Comparison of ENCODE assay signal across 18 cellular contexts in genomic region chr5:35058395-35058794, GRCh38. TPM values are rescaled to one million over a fixed set of nuclear protein-coding genes. Genes with fewer than 3 reads are reported as not detected.
DNase-seq lines count a peak whose midpoint lies in the region; ATAC-seq, FAIRE-seq and TF ChIP-seq lines count a peak whose summit lies in the region.
"Had no signal": no experiment of that assay in that cellular context is flagged by ENCODE, and none has a peak within 500 bp of the region (broad histone marks: within the 10 kb centered on the region; RNA-seq: fewer than 3 reads in every experiment).

No MANE protein-coding gene starts in this region.

- no peak overlapping the region for H3K4me2 ChIP-seq in HepG2 (ENCODE audit: low read depth, low read length)
- H3K4me2 ChIP-seq: BLaER1 treated with 17β-estradiol and CSF1 and Interleukin-3, amounts not matched to agents 10 nM and 100 nM had no signal

- no peak for TF ChIP-seq EP300 in HepG2 (IDR thresholded peaks at IDR 0.05; ENCODE audit: low read depth in 2 of 2, low read length in 2 of 2)
- TF ChIP-seq EP300 in HepG2 (CRISPR knock-in tag; IDR thresholded peaks at IDR 0.05; ENCODE audit: borderline replicate concordance): no peak

- no TSS peak for BruUV-seq in HepG2 (replicated peaks; lab: Mats Ljungman, UMichigan)

- H2AFZ ChIP-seq in HepG2 (ENCODE audit: low read length): no peak overlapping the region
- H2AFZ ChIP-seq: parathyroid adenoma had no signal

- H3K79me2 ChIP-seq in HepG2 (ENCODE audit: insufficient read depth, low read length): no peaks in the 10 kb centered on the region
- H3K79me2 ChIP-seq: parathyroid adenoma had no signal

- intact Hi-C loops in HepG2 (cut with micrococcal nuclease; ENCODE audit: unreplicated experiment): no loop called here
- intact Hi-C loops in colonic mucosa (cut with DNase I): no loop called here

- H3K27ac ChIP-seq in HepG2 (ENCODE audit: extremely low read length, insufficient read depth, low read length): no peak overlapping the region
- H3K27ac ChIP-seq in colonic mucosa: no peak overlapping the region
- H3K27ac ChIP-seq: BLaER1 treated with 17β-estradiol and CSF1 and Interleukin-3, amounts not matched to agents 10 nM and 100 nM; coronary artery; parathyroid adenoma; suprapubic skin had no signal

- no peak for FAIRE-seq in HepG2 (lab: Jason Lieb, UNC)

- POLR2A ChIA-PET in HepG2 (lab: Yijun Ruan, JAX): no interaction called here

- no peaks in the 10 kb centered on the region for H3K9me3 ChIP-seq in HepG2 (ENCODE audit: low read length)
- no peaks in the 10 kb centered on the region for H3K9me3 ChIP-seq in colonic mucosa
- H3K9me3 ChIP-seq: BLaER1 treated with 17β-estradiol and CSF1 and Interleukin-3, amounts not matched to agents 10 nM and 100 nM; suprapubic skin had no signal

- in situ Hi-C loops in HepG2 (cut with HindIII; ENCODE audit: extremely low pct_ligation_motif_present, low pct_unique_long_range_greater_than_20kb): no loop called here

- TF ChIP-seq POLR2A in HepG2 (IDR thresholded peaks at IDR 0.05; ENCODE audit: insufficient read depth in 1 of 2, low read depth in 2 of 2, low read length in 2 of 2): no peak

- H3K9ac ChIP-seq in HepG2 (ENCODE audit: insufficient read depth, low read depth, low read length): no peak overlapping the region
- no peak overlapping the region for H3K9ac ChIP-seq in colonic mucosa (ENCODE audit: low read depth in 2 of 2, low read length in 2 of 2)
- H3K9ac ChIP-seq: BLaER1 treated with 17β-estradiol and CSF1 and Interleukin-3, amounts not matched to agents 10 nM and 100 nM; parathyroid adenoma had no signal

- H3K4me1 ChIP-seq in HepG2 (ENCODE audit: insufficient read depth, low read length) (no peaks in the 10 kb centered on the region), colonic mucosa (no peaks in the 10 kb centered on the region)
- H3K4me1 ChIP-seq: BLaER1 treated with 17β-estradiol and CSF1 and Interleukin-3, amounts not matched to agents 10 nM and 100 nM; parathyroid adenoma had no signal

- no peaks in the 10 kb centered on the region for H3K36me3 ChIP-seq in HepG2 (replicated peaks in 1 of 2; ENCODE audit: control insufficient read depth in 1 of 2, insufficient read depth in 2 of 2, low read length in 2 of 2)
- no peaks in the 10 kb centered on the region for H3K36me3 ChIP-seq in colonic mucosa
- H3K36me3 ChIP-seq: BLaER1 treated with 17β-estradiol and CSF1 and Interleukin-3, amounts not matched to agents 10 nM and 100 nM; suprapubic skin had no signal

- ATAC-seq in GM18502 (IDR thresholded peaks at IDR 0.05; ENCODE audit: poor library complexity, unreplicated experiment) (peak; percentile 74), GM19372 (IDR thresholded peaks at IDR 0.05; ENCODE audit: low read depth, unreplicated experiment) (peak; percentile 83), HG02763 (IDR thresholded peaks at IDR 0.05; ENCODE audit: unreplicated experiment) (peak; percentile 71), HG03460 (IDR thresholded peaks at IDR 0.05; ENCODE audit: unreplicated experiment) (peak; percentile 89), HepG2 (no peak)

- H3K4me3 ChIP-seq in HepG2 (replicated peaks in 1 of 3; ENCODE audit: insufficient read depth in 1 of 3, low read depth in 2 of 3, low read length in 3 of 3) (no peak overlapping the region), colonic mucosa (no peak overlapping the region)
- H3K4me3 ChIP-seq: BLaER1 treated with 17β-estradiol and CSF1 and Interleukin-3, amounts not matched to agents 10 nM and 100 nM; coronary artery; suprapubic skin had no signal

- no peaks in the 10 kb centered on the region for H4K20me1 ChIP-seq in HepG2 (ENCODE audit: insufficient read depth, low read length)
- H4K20me1 ChIP-seq: BLaER1 treated with 17β-estradiol and CSF1 and Interleukin-3, amounts not matched to agents 10 nM and 100 nM had no signal

- 97% methylated on average over 2 of the region's 2 CpGs for WGBS in HepG2 (ENCODE audit: low lambda C conversion rate)

- DNase-seq in HepG2 (ENCODE audit: low spot score): no peak
- DNase-seq in colonic mucosa: no peak
- no peak for DNase-seq in AG08395 (ENCODE audit: low spot score)
- no peak for DNase-seq in hippocampal formation (lab: John Stamatoyannopoulos, UW)
- DNase-seq: activated effector memory CD4-positive, alpha-beta T cell treated with Interleukin-2 at 50 U/mL for 16 hours; foreskin fibroblast; NCI-H1436; OCI-M1; stimulated activated CD4-positive, alpha-beta T cell treated with anti-CD3 and anti-CD28 coated beads, Interleukin-2, amount 100 ng/mL, for 48 hours had no signal

- no peak for TF ChIP-seq RAD21 in HepG2 (CRISPR knock-in tag; IDR thresholded peaks at IDR 0.05)

- CTCF ChIA-PET in HepG2 (lab: Yijun Ruan, JAX; ENCODE audit: low intra/inter-chr PET ratio, low total read pairs): no interaction called here

- no peaks in the 10 kb centered on the region for H3K27me3 ChIP-seq in HepG2 (ENCODE audit: control insufficient read depth in 1 of 2, insufficient read depth in 2 of 2, low read length in 2 of 2)
- H3K27me3 ChIP-seq in colonic mucosa: no peaks in the 10 kb centered on the region
- H3K27me3 ChIP-seq: BLaER1 treated with 17β-estradiol and CSF1 and Interleukin-3, amounts not matched to agents 10 nM and 100 nM; suprapubic skin had no signal

- TF ChIP-seq CTCF in HepG2 (CRISPR knock-in tag; IDR thresholded peaks at IDR 0.05): no peak
- TF ChIP-seq CTCF in colonic mucosa (IDR thresholded peaks at IDR 0.05): no peak

TF ChIP-seq in HepG2, 621 proteins besides CTCF, POLR2A, EP300 and RAD21:
- TF ChIP-seq GABPA (IDR thresholded peaks at IDR 0.05; ENCODE audit: low read depth, low read length) (no peak), GABPA (CRISPR knock-in tag; IDR thresholded peaks at IDR 0.05; ENCODE audit: low read depth) (no peak), ATF1 (CRISPR knock-in tag; IDR thresholded peaks at IDR 0.05) (no peak), ZNF883 (CRISPR knock-in tag; IDR thresholded peaks at IDR 0.05; ENCODE audit: not compliant biosample characterization) (no peak), ZNF619 (CRISPR knock-in tag; IDR thresholded peaks at IDR 0.05) (no peak), BCLAF1 (IDR thresholded peaks at IDR 0.05) (no peak)

RNA-seq across cellular contexts. Expression of gene AGXT2, which starts 10.6 kb away (rescaled TPM):
- total RNA-seq in HepG2 (2016; rRNA removed; fragmentation: Illumina TruSeq; extraction: Trizol) (0.13 TPM in 1 of 2 replicates, not detected in the other), colonic mucosa (under 1 TPM in 1 of 2 donors, not detected in 1; 0.16 TPM)
- total RNA-seq in HepG2 (2016; cell fraction: cytosol; rRNA removed; fragmentation: Illumina TruSeq; extraction: Trizol; ENCODE audit: low read depth): not detected in 2 replicates
- total RNA-seq in HepG2 (2016; cell fraction: insoluble cytoplasmic fraction; rRNA removed; fragmentation: Illumina TruSeq; extraction: Trizol): 0.19 TPM in 1 of 2 replicates, not detected in the other
- total RNA-seq in HepG2 (2016; cell fraction: membrane; rRNA removed; fragmentation: Illumina TruSeq; extraction: Trizol): not detected in 2 replicates
- total RNA-seq in HepG2 (2016; cell fraction: nucleus; rRNA removed; fragmentation: Illumina TruSeq; extraction: Trizol): not detected in 2 replicates
- polyA plus RNA-seq in HepG2 (2011; rRNA removed): 0.04 and 0.05 TPM in 2 replicates
- not detected in 2 replicates for polyA plus RNA-seq in HepG2 (2011; cell fraction: cytosol; rRNA removed)
- polyA plus RNA-seq in HepG2 (2011; cell fraction: nucleus; rRNA removed): not detected in 2 replicates
- 0.19 TPM in 1 of 2 replicates, not detected in the other for polyA plus RNA-seq in HepG2 (2012)
- polyA plus RNA-seq in HepG2 (2016; cell fraction: cytosol; fragmentation: Illumina TruSeq; extraction: Trizol; ENCODE audit: low read depth): not detected in 2 replicates
- polyA plus RNA-seq in HepG2 (2016; cell fraction: insoluble cytoplasmic fraction; fragmentation: Illumina TruSeq; extraction: Trizol; ENCODE audit: low read depth): 0.14 and 0.30 TPM in 2 replicates
- polyA plus RNA-seq in HepG2 (2016; cell fraction: membrane; fragmentation: Illumina TruSeq; extraction: Trizol; ENCODE audit: low read depth): not detected in 2 replicates
- polyA plus RNA-seq in HepG2 (2016; cell fraction: nucleus; fragmentation: Illumina TruSeq; extraction: Trizol; ENCODE audit: insufficient read depth, low read depth): not detected in 2 replicates
- 0.08 TPM in 1 of 2 replicates, not detected in the other for polyA minus RNA-seq in HepG2 (2011; rRNA and poly(A)+ RNA removed; ENCODE audit: low replicate concordance)
- not detected in 2 replicates for polyA minus RNA-seq in HepG2 (2011; cell fraction: cytosol; rRNA and poly(A)+ RNA removed)
- polyA minus RNA-seq in HepG2 (2011; cell fraction: nucleus; rRNA and poly(A)+ RNA removed): not detected in 2 replicates
- total RNA-seq: HT-29, suprapubic skin had no signal
